In the genomic region with DNA sequence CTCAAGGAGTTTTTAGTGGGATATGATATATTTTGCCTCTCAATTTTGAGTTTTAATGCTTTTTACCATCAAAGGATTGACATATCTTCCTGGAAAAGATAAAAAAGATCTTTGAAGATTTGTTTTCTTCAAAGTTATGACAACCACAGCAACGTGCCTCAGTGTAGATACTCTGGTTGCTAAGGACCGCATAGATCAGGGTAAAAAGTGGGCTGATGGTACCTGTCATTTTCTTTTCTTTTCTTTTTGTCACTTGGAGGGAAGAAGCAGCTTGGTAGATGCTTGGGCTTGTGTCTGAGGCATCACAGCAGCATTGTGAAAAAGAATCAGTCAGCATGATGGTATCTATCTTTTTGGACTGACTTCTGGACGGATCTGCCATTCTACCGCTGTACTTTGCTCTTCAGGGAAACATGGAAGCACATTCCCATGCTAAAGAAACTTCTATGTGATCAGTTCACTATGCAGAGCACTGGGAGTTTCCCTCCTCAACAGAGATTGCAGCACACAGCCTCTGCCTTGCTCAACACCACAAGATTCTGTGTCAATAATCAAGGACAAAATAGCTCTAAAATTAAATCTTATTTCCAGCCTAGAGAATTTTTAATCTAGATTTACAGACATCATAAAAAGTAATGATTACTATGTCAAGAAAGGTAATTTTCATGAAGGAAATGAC, we compare ENCODE assay signal across 9 cellular contexts. TPM values are rescaled to one million over a fixed set of nuclear protein-coding genes. Genes with fewer than 3 reads are reported as not detected.
A peak's percentile ranks its signal among the peaks of the same experiment; 100 is the strongest.
DNase-seq lines count a peak whose midpoint lies in the region; ATAC-seq and TF ChIP-seq lines count a peak whose summit lies in the region.
"Had no signal": no experiment of that assay in that cellular context is flagged by ENCODE, and none has a peak within 500 bp of the region (broad histone marks: within the 10 kb centered on the region; RNA-seq: fewer than 3 reads in every experiment).

No MANE protein-coding gene starts in this region.

- H3K4me3 Mint-ChIP-seq in activated T-cell treated with anti-CD3 and anti-CD28 coated beads, Interleukin-2, amount 50 U/mL, for 72 hours: peak overlapping the region in 1 of 2 donors; percentile 48

- H3K36me3 Mint-ChIP-seq in activated T-cell treated with anti-CD3 and anti-CD28 coated beads, Interleukin-2, amount 50 U/mL, for 72 hours (ENCODE audit: insufficient read depth in 2 of 2): peaks cover 0 to 3% of the 10 kb centered on the region in 2 donors

- no peak for DNase-seq in activated T-cell treated with anti-CD3 and anti-CD28 coated beads, Interleukin-2, amount 50 U/mL, for 72 hours
- DNase-seq in activated T-cell treated with anti-CD3 and anti-CD28 coated beads, Interleukin-2, amount 50 U/mL, for 48 hours: no peak
- DNase-seq in adrenal gland: peak; percentile 56 to 86 (median 72)
- DNase-seq in upper lobe of right lung: no peak
- DNase-seq: SW 1271 had no signal

- TF ChIP-seq CTCF in adrenal gland (IDR thresholded peaks at IDR 0.05) (no peak), upper lobe of right lung (IDR thresholded peaks at IDR 0.05) (no peak)

- H3K27me3 Mint-ChIP-seq in activated T-cell treated with anti-CD3 and anti-CD28 coated beads, Interleukin-2, amount 50 U/mL, for 72 hours (ENCODE audit: low read depth): no peaks in the 10 kb centered on the region

- H3K27me3 ChIP-seq in adrenal gland (no peaks in the 10 kb centered on the region), layer of hippocampus (ENCODE audit: control insufficient read depth, insufficient read depth, low read length) (no peaks in the 10 kb centered on the region), upper lobe of right lung (no peaks in the 10 kb centered on the region)

- peak overlapping the region; percentile 27 for H3K27ac Mint-ChIP-seq in activated T-cell treated with anti-CD3 and anti-CD28 coated beads, Interleukin-2, amount 50 U/mL, for 72 hours

- H3K27ac ChIP-seq in adrenal gland (peak overlapping the region; percentile 65 to 75 (median 75)), layer of hippocampus (ENCODE audit: low read depth, low read length) (peak overlapping the region; percentile 40), upper lobe of right lung (peak overlapping the region; percentile 81)

- H3K4me3 ChIP-seq in adrenal gland (no peak overlapping the region), upper lobe of right lung (peak overlapping the region; percentile 23)

- 44 to 65% (median 58%) methylated on average over 4 of the region's 4 CpGs for WGBS in adrenal gland, 4 donors

- H3K9me3 ChIP-seq in adrenal gland (replicated peaks in 1 of 3) (no peaks in the 10 kb centered on the region), upper lobe of right lung (no peaks in the 10 kb centered on the region)

- intact Hi-C loops in adrenal gland (cut with DNase I): no loop called here
- intact Hi-C loops in upper lobe of right lung (cut with DNase I): no loop called here

- ATAC-seq in activated T-cell treated with anti-CD3 and anti-CD28 coated beads, Interleukin-2, amount 50 U/mL, for 72 hours (replicated peaks in 1 of 2): no peak
- ATAC-seq in upper lobe of right lung (peak; percentile 67), GM19023 (IDR thresholded peaks at IDR 0.05; ENCODE audit: unreplicated experiment) (no peak), GM18519 (IDR thresholded peaks at IDR 0.05; ENCODE audit: low FRiP score, unreplicated experiment) (no peak), GM18909 (IDR thresholded peaks at IDR 0.05; ENCODE audit: poor library complexity, unreplicated experiment) (no peak)

- no peak for TF ChIP-seq POLR2A in adrenal gland (IDR thresholded peaks at IDR 0.05)

- peaks cover 45% of the 10 kb centered on the region for H3K4me1 Mint-ChIP-seq in activated T-cell treated with anti-CD3 and anti-CD28 coated beads, Interleukin-2, amount 50 U/mL, for 72 hours (ENCODE audit: low read depth)

- H3K9me3 Mint-ChIP-seq in activated T-cell treated with anti-CD3 and anti-CD28 coated beads, Interleukin-2, amount 50 U/mL, for 72 hours: no peaks in the 10 kb centered on the region

- H3K36me3 ChIP-seq in adrenal gland (replicated peaks in 1 of 2) (no peaks in the 10 kb centered on the region), upper lobe of right lung (no peaks in the 10 kb centered on the region)

- H3K4me1 ChIP-seq in adrenal gland (replicated peaks in 1 of 2) (peaks cover 10 to 16% of the 10 kb centered on the region in 2 donors), upper lobe of right lung (peaks cover 4% of the 10 kb centered on the region)

RNA-seq across cellular contexts. Expression of gene SGK1, which starts 54.8 kb away (rescaled TPM):
- 10 to 100 TPM; 30.7 to 44.6 TPM for total RNA-seq in activated T-cell treated with anti-CD3 and anti-CD28 coated beads, Interleukin-2, amount 50 U/mL, for 72 hours
- total RNA-seq in adrenal gland (100 to 1,000 TPM; 123 to 685 (median 238) TPM), upper lobe of right lung (204 TPM)
- 100 to 1,000 TPM; 104 to 162 (median 136) TPM for polyA plus RNA-seq in adrenal gland

Comparison
In these comparisons a context has a peak if more than half of its experiments do, and no peak if none do; other contexts are left out.
1. DNase-seq: peak in adrenal gland (7 of 7); none in activated T-cell treated with anti-CD3 and anti-CD28 coated beads, Interleukin-2, amount 50 U/mL, for 72 hours (0 of 2), activated T-cell treated with anti-CD3 and anti-CD28 coated beads, Interleukin-2, amount 50 U/mL, for 48 hours (0 of 2) and upper lobe of right lung (single experiment).
2. Peak in every context shown above with its lines, with median percentiles within 50 percentile points of each other: H3K27ac ChIP-seq.